2 cellular contexts compared by ENCODE assay signal in the genomic region with DNA sequence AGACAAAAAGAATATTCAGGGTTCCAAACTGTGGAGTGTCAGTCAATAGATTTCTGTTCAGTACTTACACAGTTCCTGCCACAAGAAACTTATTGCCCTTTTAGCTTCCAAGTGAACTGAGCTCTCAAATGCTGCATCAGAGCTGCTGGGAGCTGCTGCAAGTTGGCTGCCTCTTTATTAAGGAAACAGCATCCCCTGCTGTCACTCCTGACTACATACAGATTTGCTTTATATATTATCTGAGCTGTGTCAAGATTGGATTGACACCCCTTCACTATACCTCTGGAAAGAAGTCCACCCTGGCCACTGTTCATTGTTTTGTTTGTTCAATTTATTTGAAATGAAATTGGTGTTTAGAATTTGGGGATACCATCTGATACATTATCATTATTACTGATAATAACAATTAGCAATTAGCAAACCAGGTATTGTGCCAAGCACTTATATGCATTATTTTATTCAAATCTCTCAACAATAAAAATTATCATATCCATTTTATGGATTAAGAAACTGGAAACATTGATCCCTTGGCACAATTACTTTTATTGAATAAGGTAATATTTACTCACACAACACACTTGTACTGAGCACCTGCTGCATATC.
TF ChIP-seq lines count a peak whose summit lies in the region.

No MANE protein-coding gene starts in this region.

TF ChIP-seq in GM12878, 131 proteins besides CTCF, POLR2A, EP300 and RAD21 (continued from another document):
- no peak for TF ChIP-seq KDM1A (IDR thresholded peaks at IDR 0.05; ENCODE audit: borderline replicate concordance)
- peak; percentile 66 for TF ChIP-seq SMC3 (IDR thresholded peaks at IDR 0.05; ENCODE audit: borderline replicate concordance, low read length)
- TF ChIP-seq ZZZ3 (IDR thresholded peaks at IDR 0.05; ENCODE audit: control insufficient read depth, insufficient read length, low read depth) = no peak
- TF ChIP-seq CBX5 (IDR thresholded peaks at IDR 0.05; ENCODE audit: low read depth) = no peak

TF ChIP-seq in liver, 16 proteins besides CTCF, POLR2A, EP300 and RAD21 (continued from another document):
- TF ChIP-seq, protein P1, sequence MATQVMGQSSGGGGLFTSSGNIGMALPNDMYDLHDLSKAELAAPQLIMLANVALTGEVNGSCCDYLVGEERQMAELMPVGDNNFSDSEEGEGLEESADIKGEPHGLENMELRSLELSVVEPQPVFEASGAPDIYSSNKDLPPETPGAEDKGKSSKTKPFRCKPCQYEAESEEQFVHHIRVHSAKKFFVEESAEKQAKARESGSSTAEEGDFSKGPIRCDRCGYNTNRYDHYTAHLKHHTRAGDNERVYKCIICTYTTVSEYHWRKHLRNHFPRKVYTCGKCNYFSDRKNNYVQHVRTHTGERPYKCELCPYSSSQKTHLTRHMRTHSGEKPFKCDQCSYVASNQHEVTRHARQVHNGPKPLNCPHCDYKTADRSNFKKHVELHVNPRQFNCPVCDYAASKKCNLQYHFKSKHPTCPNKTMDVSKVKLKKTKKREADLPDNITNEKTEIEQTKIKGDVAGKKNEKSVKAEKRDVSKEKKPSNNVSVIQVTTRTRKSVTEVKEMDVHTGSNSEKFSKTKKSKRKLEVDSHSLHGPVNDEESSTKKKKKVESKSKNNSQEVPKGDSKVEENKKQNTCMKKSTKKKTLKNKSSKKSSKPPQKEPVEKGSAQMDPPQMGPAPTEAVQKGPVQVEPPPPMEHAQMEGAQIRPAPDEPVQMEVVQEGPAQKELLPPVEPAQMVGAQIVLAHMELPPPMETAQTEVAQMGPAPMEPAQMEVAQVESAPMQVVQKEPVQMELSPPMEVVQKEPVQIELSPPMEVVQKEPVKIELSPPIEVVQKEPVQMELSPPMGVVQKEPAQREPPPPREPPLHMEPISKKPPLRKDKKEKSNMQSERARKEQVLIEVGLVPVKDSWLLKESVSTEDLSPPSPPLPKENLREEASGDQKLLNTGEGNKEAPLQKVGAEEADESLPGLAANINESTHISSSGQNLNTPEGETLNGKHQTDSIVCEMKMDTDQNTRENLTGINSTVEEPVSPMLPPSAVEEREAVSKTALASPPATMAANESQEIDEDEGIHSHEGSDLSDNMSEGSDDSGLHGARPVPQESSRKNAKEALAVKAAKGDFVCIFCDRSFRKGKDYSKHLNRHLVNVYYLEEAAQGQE (IDR thresholded peaks at IDR 0.05) = no peak
- TF ChIP-seq, protein P2, sequence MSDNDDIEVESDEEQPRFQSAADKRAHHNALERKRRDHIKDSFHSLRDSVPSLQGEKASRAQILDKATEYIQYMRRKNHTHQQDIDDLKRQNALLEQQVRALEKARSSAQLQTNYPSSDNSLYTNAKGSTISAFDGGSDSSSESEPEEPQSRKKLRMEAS (IDR thresholded peaks at IDR 0.05) = no peak
- TF ChIP-seq, protein P3, sequence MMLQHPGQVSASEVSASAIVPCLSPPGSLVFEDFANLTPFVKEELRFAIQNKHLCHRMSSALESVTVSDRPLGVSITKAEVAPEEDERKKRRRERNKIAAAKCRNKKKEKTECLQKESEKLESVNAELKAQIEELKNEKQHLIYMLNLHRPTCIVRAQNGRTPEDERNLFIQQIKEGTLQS (IDR thresholded peaks at IDR 0.05) = no peak
- TF ChIP-seq FOXA2 (IDR thresholded peaks at IDR 0.05) (no peak), FOXA1 (IDR thresholded peaks at IDR 0.05) (no peak)
